30 cellular contexts compared by ENCODE assay signal in genomic region chr9:104633976-104634520, GRCh38. TPM values are rescaled to one million over a fixed set of nuclear protein-coding genes. Genes with fewer than 3 reads are reported as not detected.
"Had no signal": no experiment of that assay in that cellular context is flagged by ENCODE, and none has a peak within 500 bp of the region (broad histone marks: within the 10 kb centered on the region; RNA-seq: fewer than 3 reads in every experiment).

No MANE protein-coding gene starts in this region.

- H3K4me1 ChIP-seq: esophagus muscularis mucosa, gastroesophageal sphincter, left ventricle myocardium inferior, prostate gland, right lobe of liver, spleen, transverse colon had no signal

- H3K9me3 ChIP-seq: neutrophil, prostate gland, right lobe of liver, thoracic aorta had no signal

- H3K4me3 Mint-ChIP-seq: central memory CD8-positive, alpha-beta T cell; dendritic cell treated with granulocyte-macrophage colony-stimulating factor and Interleukin-4, amounts not matched to agents 40 ng/mL and 50 ng/mL, for 4 days; effector memory CD8-positive, alpha-beta T cell; immature natural killer cell; naive thymus-derived CD4-positive, alpha-beta T cell; nephron progenitor cell; stimulated activated naive B cell treated with anti-CD40 and anti-IgM and Interleukin-4, amounts not matched to agents 10 μg/mL and 1 μg/mL and 100 μg/mL, for 72 hours; stimulated activated naive CD8-positive, alpha-beta T cell treated with anti-CD3 and anti-CD28 coated beads, Interleukin-15, amount 100 ng/mL, for 72 hours had no signal

- H3K27me3 ChIP-seq: esophagus muscularis mucosa, gastroesophageal sphincter, neutrophil, right lobe of liver, spleen, transverse colon had no signal

- H3K27me3 Mint-ChIP-seq: central memory CD8-positive, alpha-beta T cell; dendritic cell treated with granulocyte-macrophage colony-stimulating factor and Interleukin-4, amounts not matched to agents 40 ng/mL and 50 ng/mL, for 4 days; effector memory CD8-positive, alpha-beta T cell; stimulated activated naive B cell treated with anti-CD40 and anti-IgM and Interleukin-4, amounts not matched to agents 10 μg/mL and 1 μg/mL and 100 μg/mL, for 72 hours; stimulated activated naive CD8-positive, alpha-beta T cell treated with anti-CD3 and anti-CD28 coated beads, Interleukin-15, amount 100 ng/mL, for 72 hours had no signal

- H3K36me3 ChIP-seq: esophagus muscularis mucosa, gastroesophageal sphincter, left ventricle myocardium inferior, neutrophil, prostate gland, right lobe of liver, spleen, thoracic aorta, transverse colon had no signal

- DNase-seq: effector memory CD8-positive, alpha-beta T cell; foreskin fibroblast; immature natural killer cell; left cardiac atrium; left ventricle myocardium inferior; mesendoderm; naive thymus-derived CD4-positive, alpha-beta T cell; nephron progenitor cell; spleen; stimulated activated CD4-positive, alpha-beta T cell treated with anti-CD3 and anti-CD28 coated beads, Interleukin-15, amount 100 ng/mL, for 24 hours; stimulated activated CD4-positive, alpha-beta T cell treated with anti-CD3 and anti-CD28 coated beads, Interleukin-1b, Interleukin-23, amount 100 ng/mL, for 48 hours; stimulated activated CD4-positive, alpha-beta T cell treated with anti-CD3 and anti-CD28 coated beads, Interleukin-4, amount 100 ng/mL, for 24 hours; stimulated activated naive B cell treated with anti-CD40 and anti-IgM and Interleukin-4, amounts not matched to agents 10 μg/mL and 1 μg/mL and 100 μg/mL, for 72 hours; stimulated activated naive CD8-positive, alpha-beta T cell treated with anti-CD3 and anti-CD28 coated beads, Interleukin-15, amount 100 ng/mL, for 72 hours; transverse colon had no signal

- H3K36me3 Mint-ChIP-seq: stimulated activated naive B cell treated with anti-CD40 and anti-IgM and Interleukin-4, amounts not matched to agents 10 μg/mL and 1 μg/mL and 100 μg/mL, for 72 hours had no signal

- ATAC-seq: effector memory CD8-positive, alpha-beta T cell; gastroesophageal sphincter; left cardiac atrium; naive thymus-derived CD4-positive, alpha-beta T cell; right lobe of liver; stimulated activated naive B cell treated with anti-CD40 and anti-IgM and Interleukin-4, amounts not matched to agents 10 μg/mL and 1 μg/mL and 100 μg/mL, for 72 hours; stimulated activated naive CD8-positive, alpha-beta T cell treated with anti-CD3 and anti-CD28 coated beads, Interleukin-15, amount 100 ng/mL, for 72 hours had no signal

- H3K27ac ChIP-seq: epithelial cell of prostate, esophagus muscularis mucosa, gastroesophageal sphincter, left ventricle myocardium inferior, neutrophil, prostate gland, right lobe of liver, spleen, thoracic aorta, transverse colon had no signal

- H3K4me1 Mint-ChIP-seq: central memory CD8-positive, alpha-beta T cell; immature natural killer cell; naive thymus-derived CD4-positive, alpha-beta T cell; nephron progenitor cell; stimulated activated naive B cell treated with anti-CD40 and anti-IgM and Interleukin-4, amounts not matched to agents 10 μg/mL and 1 μg/mL and 100 μg/mL, for 72 hours; stimulated activated naive CD8-positive, alpha-beta T cell treated with anti-CD3 and anti-CD28 coated beads, Interleukin-15, amount 100 ng/mL, for 72 hours had no signal

- H3K27ac Mint-ChIP-seq: dendritic cell treated with granulocyte-macrophage colony-stimulating factor and Interleukin-4, amounts not matched to agents 40 ng/mL and 50 ng/mL, for 4 days; effector memory CD8-positive, alpha-beta T cell; immature natural killer cell; naive thymus-derived CD4-positive, alpha-beta T cell; nephron progenitor cell; stimulated activated naive B cell treated with anti-CD40 and anti-IgM and Interleukin-4, amounts not matched to agents 10 μg/mL and 1 μg/mL and 100 μg/mL, for 72 hours; stimulated activated naive CD8-positive, alpha-beta T cell treated with anti-CD3 and anti-CD28 coated beads, Interleukin-15, amount 100 ng/mL, for 72 hours had no signal

- H3K4me3 ChIP-seq: esophagus muscularis mucosa, gastroesophageal sphincter, left ventricle myocardium inferior, prostate gland, right lobe of liver, spleen, thoracic aorta, transverse colon had no signal

RNA-seq across cellular contexts. Expression of gene OR13C9, which starts 16.0 kb away (rescaled TPM):
- total RNA-seq: esophagus muscularis mucosa; gastroesophageal sphincter; left cardiac atrium; left ventricle myocardium inferior; lung microvascular endothelial cell; naive thymus-derived CD4-positive, alpha-beta T cell; osteocyte; prostate gland; skeletal muscle tissue; spleen; subcutaneous adipose tissue; thoracic aorta; transverse colon had no signal
- polyA plus RNA-seq: immature natural killer cell; keratinocyte; naive thymus-derived CD4-positive, alpha-beta T cell; spleen; urinary bladder had no signal

RNA-seq across cellular contexts. Expression of gene OR13C2, which starts 28.6 kb away (rescaled TPM):
- total RNA-seq: gastroesophageal sphincter; left cardiac atrium; left ventricle myocardium inferior; lung microvascular endothelial cell; naive thymus-derived CD4-positive, alpha-beta T cell; osteocyte; prostate gland; skeletal muscle tissue; spleen; subcutaneous adipose tissue; thoracic aorta; transverse colon; urinary bladder had no signal
- polyA plus RNA-seq: immature natural killer cell; keratinocyte; naive thymus-derived CD4-positive, alpha-beta T cell; spleen; urinary bladder had no signal

RNA-seq across cellular contexts. Expression of gene OR13C5, which starts 34.8 kb away (rescaled TPM):
- total RNA-seq: esophagus muscularis mucosa; gastroesophageal sphincter; left cardiac atrium; left ventricle myocardium inferior; lung microvascular endothelial cell; naive thymus-derived CD4-positive, alpha-beta T cell; osteocyte; prostate gland; right lobe of liver; skeletal muscle tissue; subcutaneous adipose tissue; thoracic aorta; transverse colon; urinary bladder had no signal
- polyA plus RNA-seq: immature natural killer cell; keratinocyte; naive thymus-derived CD4-positive, alpha-beta T cell; spleen; urinary bladder had no signal
